15 cellular contexts compared by ENCODE assay signal in genomic region chr5:125140855-125141254, GRCh38.
DNase-seq lines count a peak whose midpoint lies in the region; ATAC-seq and FAIRE-seq lines count a peak whose summit lies in the region.
"Had no signal": no experiment of that assay in that cellular context is flagged by ENCODE, and none has a peak within 500 bp of the region (broad histone marks: within the 10 kb centered on the region; RNA-seq: fewer than 3 reads in every experiment).

No MANE protein-coding gene starts in this region.

- DNase-seq in COLO668 (lab: John Stamatoyannopoulos, UW; ENCODE audit: unreplicated experiment), result peak; percentile 4
- DNase-seq in NCI-H1436 (lab: John Stamatoyannopoulos, UW), result peak; percentile 41
- DNase-seq in dedifferentiated amniotic fluid mesenchymal stem cell (ENCODE audit: extremely low spot score), result peak; percentile 96
- DNase-seq in myocyte (ENCODE audit: low read depth), result peak; percentile 43
- no peak for DNase-seq in KBM-7
- DNase-seq in T1000 (lab: John Stamatoyannopoulos, UW), result no peak
- DNase-seq in GM19239 (ENCODE audit: insufficient read length, low spot score), result no peak
- DNase-seq: DND-41; naive B cell; NCI-H2081 treated with DMSO at 0.1 percent for 48 hours; stimulated activated CD4-positive, alpha-beta T cell treated with anti-CD3 and anti-CD28 coated beads, Interleukin-4, amount 100 ng/mL, for 4 hours; T-cell; trophoblast cell had no signal

- FAIRE-seq in GM19239 (lab: Jason Lieb, UNC), result no peak
- FAIRE-seq: H1 had no signal

- ATAC-seq in GM18517 (IDR thresholded peaks at IDR 0.05; ENCODE audit: unreplicated experiment), result no peak
- ATAC-seq: T-cell had no signal

- in situ Hi-C loops in KBM-7 (cut with MboI; ENCODE audit: low pct_unique_long_range_greater_than_20kb, low sequenced_read_pairs), result no loop called here

Comparison
In these comparisons a context has a peak if more than half of its experiments do, and no peak if none do; other contexts are left out.
1. DNase-seq: peak in COLO668 (single experiment), NCI-H1436 (single experiment), dedifferentiated amniotic fluid mesenchymal stem cell (single experiment) and myocyte (single experiment); none in KBM-7 (single experiment), T1000 (single experiment) and GM19239 (single experiment).